1 cellular context compared by ENCODE assay signal in the genomic region with DNA sequence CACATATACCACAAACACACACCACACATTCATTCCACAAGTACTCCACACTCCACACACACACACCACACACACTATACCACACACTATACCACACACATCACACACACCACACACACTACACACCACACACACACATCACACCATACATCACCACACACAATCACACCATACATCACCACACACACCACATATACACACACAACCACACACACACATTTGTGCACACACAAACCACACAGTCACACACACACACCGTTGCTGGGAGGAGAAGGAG.
TF ChIP-seq lines count a peak whose summit lies in the region.

No MANE protein-coding gene starts in this region.

TF ChIP-seq in K562, 482 proteins besides CTCF, POLR2A, EP300 and RAD21 (continued from another document):
- TF ChIP-seq, protein P1, sequence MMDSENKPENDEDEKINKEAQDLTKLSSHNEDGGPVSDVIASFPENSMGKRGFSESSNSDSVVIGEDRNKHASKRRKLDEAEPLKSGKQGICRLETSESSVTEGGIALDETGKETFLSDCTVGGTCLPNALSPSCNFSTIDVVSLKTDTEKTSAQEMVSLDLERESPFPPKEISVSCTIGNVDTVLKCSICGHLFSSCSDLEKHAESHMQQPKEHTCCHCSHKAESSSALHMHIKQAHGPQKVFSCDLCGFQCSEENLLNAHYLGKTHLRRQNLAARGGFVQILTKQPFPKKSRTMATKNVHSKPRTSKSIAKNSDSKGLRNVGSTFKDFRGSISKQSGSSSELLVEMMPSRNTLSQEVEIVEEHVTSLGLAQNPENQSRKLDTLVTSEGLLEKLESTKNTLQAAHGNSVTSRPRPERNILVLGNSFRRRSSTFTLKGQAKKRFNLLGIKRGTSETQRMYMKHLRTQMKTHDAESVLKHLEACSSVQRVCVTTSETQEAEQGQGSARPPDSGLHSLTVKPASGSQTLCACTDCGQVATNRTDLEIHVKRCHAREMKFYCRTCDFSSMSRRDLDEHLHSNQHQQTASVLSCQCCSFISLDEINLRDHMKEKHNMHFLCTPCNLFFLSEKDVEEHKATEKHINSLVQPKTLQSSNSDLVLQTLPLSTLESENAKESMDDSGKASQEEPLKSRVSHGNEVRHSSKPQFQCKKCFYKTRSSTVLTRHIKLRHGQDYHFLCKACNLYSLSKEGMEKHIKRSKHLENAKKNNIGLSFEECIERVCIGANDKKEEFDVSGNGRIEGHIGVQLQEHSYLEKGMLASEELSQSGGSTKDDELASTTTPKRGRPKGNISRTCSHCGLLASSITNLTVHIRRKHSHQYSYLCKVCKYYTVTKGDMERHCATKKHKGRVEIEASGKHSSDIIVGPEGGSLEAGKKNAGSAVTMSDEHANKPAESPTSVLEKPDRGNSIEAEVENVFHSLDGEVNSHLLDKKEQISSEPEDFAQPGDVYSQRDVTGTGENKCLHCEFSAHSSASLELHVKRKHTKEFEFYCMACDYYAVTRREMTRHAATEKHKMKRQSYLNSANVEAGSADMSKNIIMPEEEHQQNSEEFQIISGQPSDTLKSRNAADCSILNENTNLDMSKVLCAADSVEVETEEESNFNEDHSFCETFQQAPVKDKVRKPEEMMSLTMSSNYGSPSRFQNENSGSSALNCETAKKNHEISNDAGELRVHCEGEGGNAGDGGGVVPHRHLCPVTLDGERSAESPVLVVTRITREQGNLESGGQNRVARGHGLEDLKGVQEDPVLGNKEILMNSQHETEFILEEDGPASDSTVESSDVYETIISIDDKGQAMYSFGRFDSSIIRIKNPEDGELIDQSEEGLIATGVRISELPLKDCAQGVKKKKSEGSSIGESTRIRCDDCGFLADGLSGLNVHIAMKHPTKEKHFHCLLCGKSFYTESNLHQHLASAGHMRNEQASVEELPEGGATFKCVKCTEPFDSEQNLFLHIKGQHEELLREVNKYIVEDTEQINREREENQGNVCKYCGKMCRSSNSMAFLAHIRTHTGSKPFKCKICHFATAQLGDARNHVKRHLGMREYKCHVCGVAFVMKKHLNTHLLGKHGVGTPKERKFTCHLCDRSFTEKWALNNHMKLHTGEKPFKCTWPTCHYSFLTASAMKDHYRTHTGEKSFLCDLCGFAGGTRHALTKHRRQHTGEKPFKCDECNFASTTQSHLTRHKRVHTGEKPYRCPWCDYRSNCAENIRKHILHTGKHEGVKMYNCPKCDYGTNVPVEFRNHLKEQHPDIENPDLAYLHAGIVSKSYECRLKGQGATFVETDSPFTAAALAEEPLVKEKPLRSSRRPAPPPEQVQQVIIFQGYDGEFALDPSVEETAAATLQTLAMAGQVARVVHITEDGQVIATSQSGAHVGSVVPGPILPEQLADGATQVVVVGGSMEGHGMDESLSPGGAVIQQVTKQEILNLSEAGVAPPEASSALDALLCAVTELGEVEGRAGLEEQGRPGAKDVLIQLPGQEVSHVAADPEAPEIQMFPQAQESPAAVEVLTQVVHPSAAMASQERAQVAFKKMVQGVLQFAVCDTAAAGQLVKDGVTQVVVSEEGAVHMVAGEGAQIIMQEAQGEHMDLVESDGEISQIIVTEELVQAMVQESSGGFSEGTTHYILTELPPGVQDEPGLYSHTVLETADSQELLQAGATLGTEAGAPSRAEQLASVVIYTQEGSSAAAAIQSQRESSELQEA (IDR thresholded peaks at IDR 0.05; ENCODE audit: low read depth), result no peak
- TF ChIP-seq NR2C2 (CRISPR knock-in tag; IDR thresholded peaks at IDR 0.05), result no peak
- TF ChIP-seq NR2C2 (tag; IDR thresholded peaks at IDR 0.05), result no peak
- TF ChIP-seq ZC3H8 (IDR thresholded peaks at IDR 0.05), result no peak
- TF ChIP-seq, protein P2, sequence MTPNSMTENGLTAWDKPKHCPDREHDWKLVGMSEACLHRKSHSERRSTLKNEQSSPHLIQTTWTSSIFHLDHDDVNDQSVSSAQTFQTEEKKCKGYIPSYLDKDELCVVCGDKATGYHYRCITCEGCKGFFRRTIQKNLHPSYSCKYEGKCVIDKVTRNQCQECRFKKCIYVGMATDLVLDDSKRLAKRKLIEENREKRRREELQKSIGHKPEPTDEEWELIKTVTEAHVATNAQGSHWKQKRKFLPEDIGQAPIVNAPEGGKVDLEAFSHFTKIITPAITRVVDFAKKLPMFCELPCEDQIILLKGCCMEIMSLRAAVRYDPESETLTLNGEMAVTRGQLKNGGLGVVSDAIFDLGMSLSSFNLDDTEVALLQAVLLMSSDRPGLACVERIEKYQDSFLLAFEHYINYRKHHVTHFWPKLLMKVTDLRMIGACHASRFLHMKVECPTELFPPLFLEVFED (CRISPR knock-in tag; conservative IDR thresholded peaks at IDR 0.05), result peak; percentile 60; the same call in 1 of the 2 replicates
- no peak for TF ChIP-seq NR2C1 (IDR thresholded peaks at IDR 0.05)
- no peak for TF ChIP-seq NR2C1 (tag; IDR thresholded peaks at IDR 0.05)
- no peak for TF ChIP-seq TEAD4 (IDR thresholded peaks at IDR 0.05; ENCODE audit: low read length)
- no peak for TF ChIP-seq TEAD4 (CRISPR knock-in tag; IDR thresholded peaks at IDR 0.05; ENCODE audit: borderline replicate concordance)
- TF ChIP-seq, protein P3, sequence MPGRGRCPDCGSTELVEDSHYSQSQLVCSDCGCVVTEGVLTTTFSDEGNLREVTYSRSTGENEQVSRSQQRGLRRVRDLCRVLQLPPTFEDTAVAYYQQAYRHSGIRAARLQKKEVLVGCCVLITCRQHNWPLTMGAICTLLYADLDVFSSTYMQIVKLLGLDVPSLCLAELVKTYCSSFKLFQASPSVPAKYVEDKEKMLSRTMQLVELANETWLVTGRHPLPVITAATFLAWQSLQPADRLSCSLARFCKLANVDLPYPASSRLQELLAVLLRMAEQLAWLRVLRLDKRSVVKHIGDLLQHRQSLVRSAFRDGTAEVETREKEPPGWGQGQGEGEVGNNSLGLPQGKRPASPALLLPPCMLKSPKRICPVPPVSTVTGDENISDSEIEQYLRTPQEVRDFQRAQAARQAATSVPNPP (IDR thresholded peaks at IDR 0.05; ENCODE audit: borderline replicate concordance, insufficient read depth, insufficient read length), result no peak
- TF ChIP-seq ZNF75A (CRISPR knock-in tag; IDR thresholded peaks at IDR 0.05), result no peak
- no peak for TF ChIP-seq HMG20A (CRISPR knock-in tag; conservative IDR thresholded peaks at IDR 0.05)
- no peak for TF ChIP-seq ZNF253 (CRISPR knock-in tag; conservative IDR thresholded peaks at IDR 0.05)
- TF ChIP-seq, protein P4, sequence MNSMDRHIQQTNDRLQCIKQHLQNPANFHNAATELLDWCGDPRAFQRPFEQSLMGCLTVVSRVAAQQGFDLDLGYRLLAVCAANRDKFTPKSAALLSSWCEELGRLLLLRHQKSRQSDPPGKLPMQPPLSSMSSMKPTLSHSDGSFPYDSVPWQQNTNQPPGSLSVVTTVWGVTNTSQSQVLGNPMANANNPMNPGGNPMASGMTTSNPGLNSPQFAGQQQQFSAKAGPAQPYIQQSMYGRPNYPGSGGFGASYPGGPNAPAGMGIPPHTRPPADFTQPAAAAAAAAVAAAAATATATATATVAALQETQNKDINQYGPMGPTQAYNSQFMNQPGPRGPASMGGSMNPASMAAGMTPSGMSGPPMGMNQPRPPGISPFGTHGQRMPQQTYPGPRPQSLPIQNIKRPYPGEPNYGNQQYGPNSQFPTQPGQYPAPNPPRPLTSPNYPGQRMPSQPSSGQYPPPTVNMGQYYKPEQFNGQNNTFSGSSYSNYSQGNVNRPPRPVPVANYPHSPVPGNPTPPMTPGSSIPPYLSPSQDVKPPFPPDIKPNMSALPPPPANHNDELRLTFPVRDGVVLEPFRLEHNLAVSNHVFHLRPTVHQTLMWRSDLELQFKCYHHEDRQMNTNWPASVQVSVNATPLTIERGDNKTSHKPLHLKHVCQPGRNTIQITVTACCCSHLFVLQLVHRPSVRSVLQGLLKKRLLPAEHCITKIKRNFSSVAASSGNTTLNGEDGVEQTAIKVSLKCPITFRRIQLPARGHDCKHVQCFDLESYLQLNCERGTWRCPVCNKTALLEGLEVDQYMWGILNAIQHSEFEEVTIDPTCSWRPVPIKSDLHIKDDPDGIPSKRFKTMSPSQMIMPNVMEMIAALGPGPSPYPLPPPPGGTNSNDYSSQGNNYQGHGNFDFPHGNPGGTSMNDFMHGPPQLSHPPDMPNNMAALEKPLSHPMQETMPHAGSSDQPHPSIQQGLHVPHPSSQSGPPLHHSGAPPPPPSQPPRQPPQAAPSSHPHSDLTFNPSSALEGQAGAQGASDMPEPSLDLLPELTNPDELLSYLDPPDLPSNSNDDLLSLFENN (IDR thresholded peaks at IDR 0.05; ENCODE audit: low read depth in 2 of 2, low read length in 2 of 2), result no peak
- 0 out of 4 replicates have a peak, but pooled peaks of 1 of the 2 experiments have one; percentile 37 for TF ChIP-seq HDAC1 (IDR thresholded peaks at IDR 0.05)
- TF ChIP-seq NCOA2 (IDR thresholded peaks at IDR 0.05; ENCODE audit: partially characterized antibody in 2 of 2), result no peak
- TF ChIP-seq MYC (IDR thresholded peaks at IDR 0.05; ENCODE audit: low read depth, low read length), result no peak
- TF ChIP-seq MYC (CRISPR knock-in tag; IDR thresholded peaks at IDR 0.05; ENCODE audit: borderline replicate concordance, low read depth), result no peak
- TF ChIP-seq BCL6 (CRISPR knock-in tag; IDR thresholded peaks at IDR 0.05), result no peak
- TF ChIP-seq TCF7 (IDR thresholded peaks at IDR 0.05; ENCODE audit: borderline replicate concordance), result no peak
